ENCODE assay signal across 25 cellular contexts in the genomic region with DNA sequence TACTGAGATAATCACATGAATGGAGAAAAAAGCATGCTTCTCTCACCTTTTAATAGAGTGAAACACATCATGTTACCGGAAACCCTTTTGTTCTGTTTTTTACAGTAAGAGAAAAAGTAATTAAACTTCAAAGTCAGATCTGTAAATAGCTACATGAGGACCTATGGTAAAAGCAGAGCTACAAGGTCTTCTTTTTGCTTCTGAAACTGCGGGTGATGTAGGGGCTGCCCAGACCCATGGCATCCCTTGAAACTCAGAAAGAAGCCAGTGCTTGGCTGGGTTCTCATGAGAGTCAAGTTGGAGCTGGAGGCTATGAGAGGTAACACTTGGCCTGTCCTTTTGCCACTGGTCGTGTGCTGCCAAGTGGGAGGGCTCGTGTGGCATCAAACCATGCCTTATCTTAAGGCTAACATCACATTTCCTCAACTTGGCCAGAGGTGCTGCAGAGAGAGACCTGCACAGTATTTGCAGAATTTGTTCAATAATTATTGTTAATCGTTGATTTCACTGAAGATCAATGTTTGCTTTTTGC.
"Had no signal": no experiment of that assay in that cellular context is flagged by ENCODE, and none has a peak within 500 bp of the region (broad histone marks: within the 10 kb centered on the region; RNA-seq: fewer than 3 reads in every experiment).

No MANE protein-coding gene starts in this region.

- H3K36me3 ChIP-seq: neural progenitor cell, pancreas, spleen, tibial artery, upper lobe of right lung, vagina had no signal

- DNase-seq: effector CD4-positive, alpha-beta T cell; erythroblast; foreskin keratinocyte; hypothalamus; kidney glomerular epithelial cell; mesenchymal stem cell; midbrain; nucleus accumbens; pancreas; spleen; stimulated activated CD4-positive, alpha-beta T cell treated with anti-CD3 and anti-CD28 coated beads, Interleukin-15, amount 100 ng/mL, for 24 hours; stimulated activated CD4-positive, alpha-beta T cell treated with anti-CD3 and anti-CD28 coated beads, Interleukin-1b, Interleukin-23, amount 100 ng/mL, for 48 hours; stimulated activated CD4-positive, alpha-beta T cell treated with anti-CD3 and anti-CD28 coated beads, Interleukin-4, amount 100 ng/mL, for 24 hours; tibial artery; upper lobe of right lung had no signal

- H3K27ac ChIP-seq: coronary artery, foreskin keratinocyte, pancreas, spleen, tibial artery, upper lobe of right lung, vagina had no signal

- H3K4me3 ChIP-seq: coronary artery, lung, neural progenitor cell, pancreas, spleen, tibial artery, upper lobe of right lung, vagina had no signal

- H2AFZ ChIP-seq: neural progenitor cell had no signal

- ATAC-seq: foreskin keratinocyte; left lobe of liver; natural killer cell treated with Interleukin-12 subunit alpha and Interleukin-12 subunit beta and Interleukin-15 and Interleukin-18, amount 100 ng/mL, for 72 hours had no signal

- H3K9me3 Mint-ChIP-seq: endodermal cell; natural killer cell treated with Interleukin-12 subunit alpha and Interleukin-12 subunit beta and Interleukin-15 and Interleukin-18, amount 100 ng/mL, for 72 hours; neural progenitor cell; stimulated activated memory B cell treated with anti-CD40 and anti-IgM and Interleukin-4, amounts not matched to agents 10 μg/mL and 1 μg/mL and 100 μg/mL, for 72 hours; stimulated activated naive CD8-positive, alpha-beta T cell treated with anti-CD3 and anti-CD28 coated beads, Interleukin-15, Interleukin-2, amounts not matched to agents 100 ng/mL and 50 ng/mL, for 24 hours had no signal

- H3K27me3 Mint-ChIP-seq: progenitor cell of endocrine pancreas had no signal

- H3K27me3 ChIP-seq: neural progenitor cell, pancreas, tibial artery, upper lobe of right lung, vagina had no signal

- H3K9ac ChIP-seq: neural progenitor cell had no signal

- H3K4me1 ChIP-seq: foreskin keratinocyte, spleen, tibial artery had no signal

- H3K4me3 Mint-ChIP-seq: endodermal cell; natural killer cell treated with Interleukin-12 subunit alpha and Interleukin-12 subunit beta and Interleukin-15 and Interleukin-18, amount 100 ng/mL, for 72 hours; neural progenitor cell; stimulated activated memory B cell treated with anti-CD40 and anti-IgM and Interleukin-4, amounts not matched to agents 10 μg/mL and 1 μg/mL and 100 μg/mL, for 72 hours; stimulated activated naive CD8-positive, alpha-beta T cell treated with anti-CD3 and anti-CD28 coated beads, Interleukin-15, Interleukin-2, amounts not matched to agents 100 ng/mL and 50 ng/mL, for 24 hours had no signal

- H3K9me3 ChIP-seq: pancreas, tibial artery, upper lobe of right lung, vagina had no signal

- H3K36me3 Mint-ChIP-seq: natural killer cell treated with Interleukin-12 subunit alpha and Interleukin-12 subunit beta and Interleukin-15 and Interleukin-18, amount 100 ng/mL, for 72 hours; stimulated activated memory B cell treated with anti-CD40 and anti-IgM and Interleukin-4, amounts not matched to agents 10 μg/mL and 1 μg/mL and 100 μg/mL, for 72 hours had no signal

- H3K27ac Mint-ChIP-seq: endodermal cell; natural killer cell treated with Interleukin-12 subunit alpha and Interleukin-12 subunit beta and Interleukin-15 and Interleukin-18, amount 100 ng/mL, for 72 hours; progenitor cell of endocrine pancreas; stimulated activated memory B cell treated with anti-CD40 and anti-IgM and Interleukin-4, amounts not matched to agents 10 μg/mL and 1 μg/mL and 100 μg/mL, for 72 hours; stimulated activated naive CD8-positive, alpha-beta T cell treated with anti-CD3 and anti-CD28 coated beads, Interleukin-15, Interleukin-2, amounts not matched to agents 100 ng/mL and 50 ng/mL, for 24 hours had no signal

- H3K4me1 Mint-ChIP-seq: stimulated activated memory B cell treated with anti-CD40 and anti-IgM and Interleukin-4, amounts not matched to agents 10 μg/mL and 1 μg/mL and 100 μg/mL, for 72 hours had no signal
